In genomic region chr10:73131295-73131694, GRCh38 we compare ENCODE assay signal across 18 cellular contexts. TPM values are rescaled to one million over a fixed set of nuclear protein-coding genes. Genes with fewer than 3 reads are reported as not detected.
A peak's percentile ranks its signal among the peaks of the same experiment; 100 is the strongest.
DNase-seq lines count a peak whose midpoint lies in the region; ATAC-seq and TF ChIP-seq lines count a peak whose summit lies in the region.
"Had no signal": no experiment of that assay in that cellular context is flagged by ENCODE, and none has a peak within 500 bp of the region (broad histone marks: within the 10 kb centered on the region; RNA-seq: fewer than 3 reads in every experiment).

No MANE protein-coding gene starts in this region.

- no peak overlapping the region for H3K23ac ChIP-seq in IMR-90 (ENCODE audit: low read depth, low read length)

- no CpG with 5 or more reads among the region's 2 CpGs for WGBS in IMR-90 (ENCODE audit: extremely low coverage in 2 of 2, insufficient read length in 1 of 2), 2 experiments
- WGBS in tibial nerve, 2 donors, result 34 to 41% methylated on average over 2 of the region's 2 CpGs

- H3K4me1 Mint-ChIP-seq in activated CD4-positive, alpha-beta T cell treated with anti-CD3 and anti-CD28 coated beads, Interleukin-2, amount 10 ng/mL, durations not matched to agents 24 days and 14 days, result no peaks in the 10 kb centered on the region
- H3K4me1 Mint-ChIP-seq: CD8-positive, alpha-beta memory T cell; H9 had no signal

- H3K4me1 ChIP-seq in IMR-90 (ENCODE audit: control insufficient read depth, insufficient read depth, low read length) (0 out of 2 replicates have a peak, but pooled peaks cover 1% of the 10 kb centered on the region), RWPE2 (ENCODE audit: insufficient read depth, poor library complexity, severe bottlenecking) (peaks cover 7% of the 10 kb centered on the region), tibial nerve (no peaks in the 10 kb centered on the region)
- H3K4me1 ChIP-seq: psoas muscle, uterus had no signal

- no peak overlapping the region for H3K4me2 ChIP-seq in IMR-90 (ENCODE audit: low read depth, low read length)

- H3K56ac ChIP-seq in IMR-90 (ENCODE audit: extremely low read depth, insufficient read depth, low read length), result no peak overlapping the region

- no peak overlapping the region for H4K8ac ChIP-seq in IMR-90 (ENCODE audit: low read depth in 2 of 2, low read length in 2 of 2)

- dilution Hi-C loops in IMR-90 (cut with HindIII; ENCODE audit: low sequenced_read_pairs, unreplicated experiment), result no loop called here

- CTCF ChIA-PET in IMR-90 (lab: Yijun Ruan, JAX), result no interaction called here

- H3K79me1 ChIP-seq in IMR-90 (ENCODE audit: low read depth in 1 of 2, low read length in 2 of 2), result peaks cover 7 to 11% of the 10 kb centered on the region in 2 experiments; a peak in 3 of 4 replicates

- DNase-seq in IMR-90, result peak; percentile 4
- no peak for DNase-seq in RWPE2 (ENCODE audit: low spot score)
- peak; percentile 42 for DNase-seq in fibroblast of mammary gland (ENCODE audit: low read depth)
- DNase-seq in tibial nerve (ENCODE audit: low spot score in 2 of 2), result no peak
- DNase-seq in H4 (ENCODE audit: low spot score), result no peak
- DNase-seq in activated CD4-positive, alpha-beta T cell treated with anti-CD3 and anti-CD28 coated beads, Interleukin-2, amount 10 ng/mL, durations not matched to agents 24 days and 14 days, result no peak
- no peak for DNase-seq in COLO668 (lab: John Stamatoyannopoulos, UW; ENCODE audit: unreplicated experiment)
- DNase-seq: activated effector memory CD4-positive, alpha-beta T cell treated with Interleukin-2 at 50 U/mL for 16 hours; aorta; CD8-positive, alpha-beta memory T cell; H9; NCI-H526; psoas muscle; uterus had no signal

- TF ChIP-seq RAD21 in IMR-90 (IDR thresholded peaks at IDR 0.05; ENCODE audit: low read length), result no peak

- no peak overlapping the region for H2BK5ac ChIP-seq in IMR-90 (ENCODE audit: low read depth, low read length, poor library complexity, severe bottlenecking)

- no peak overlapping the region for H3K27ac Mint-ChIP-seq in activated CD4-positive, alpha-beta T cell treated with anti-CD3 and anti-CD28 coated beads, Interleukin-2, amount 10 ng/mL, durations not matched to agents 24 days and 14 days
- H3K27ac Mint-ChIP-seq: natural killer cell treated with Interleukin-12 subunit alpha and Interleukin-12 subunit beta and Interleukin-15 and Interleukin-18, amount 100 ng/mL, for 72 hours had no signal

- H4K91ac ChIP-seq in IMR-90 (ENCODE audit: insufficient read depth, low read depth, low read length), result no peak overlapping the region

- no peak overlapping the region for H2BK15ac ChIP-seq in IMR-90 (ENCODE audit: low read depth, low read length)

- no peak overlapping the region for H2AK9ac ChIP-seq in IMR-90 (replicated peaks; ENCODE audit: low read depth, low read length, poor library complexity)

- no peak overlapping the region for H3K9ac ChIP-seq in IMR-90 (ENCODE audit: low read depth, low read length)

- H3K36me3 ChIP-seq in IMR-90 (ENCODE audit: control insufficient read depth, insufficient read depth, low read length) (peaks cover 32% of the 10 kb centered on the region), RWPE2 (ENCODE audit: low read depth) (peaks cover 77% of the 10 kb centered on the region), tibial nerve (peaks cover 0 to 99% (median 0%) of the 10 kb centered on the region in 3 donors)
- H3K36me3 ChIP-seq: uterus had no signal

- H3K27me3 ChIP-seq in IMR-90 (ENCODE audit: control insufficient read depth, insufficient read depth, low read length) (no peaks in the 10 kb centered on the region), RWPE2 (ENCODE audit: insufficient read depth, poor library complexity, severe bottlenecking) (no peaks in the 10 kb centered on the region), tibial nerve (no peaks in the 10 kb centered on the region)
- H3K27me3 ChIP-seq: uterus had no signal

- intact Hi-C loops in IMR-90 (cut with micrococcal nuclease), result no loop called here
- intact Hi-C loops in activated CD4-positive, alpha-beta T cell treated with anti-CD3 and anti-CD28 coated beads, Interleukin-2, amount 10 ng/mL, durations not matched to agents 24 days and 14 days (cut with micrococcal nuclease), result no loop called here

- no peak overlapping the region for H3K14ac ChIP-seq in IMR-90 (replicated peaks; ENCODE audit: low read depth, low read length)

- H2BK20ac ChIP-seq in IMR-90 (ENCODE audit: low read depth, low read length), result no peak overlapping the region

- in situ Hi-C loops in IMR-90 (cut with MboI; ENCODE audit: low sequenced_read_pairs), result no loop called here

- H3K27me3 Mint-ChIP-seq in activated CD4-positive, alpha-beta T cell treated with anti-CD3 and anti-CD28 coated beads, Interleukin-2, amount 10 ng/mL, durations not matched to agents 24 days and 14 days, result no peaks in the 10 kb centered on the region
- H3K27me3 Mint-ChIP-seq: CD8-positive, alpha-beta memory T cell; memory B cell; natural killer cell treated with Interleukin-12 subunit alpha and Interleukin-12 subunit beta and Interleukin-15 and Interleukin-18, amount 100 ng/mL, for 72 hours had no signal

- no peak overlapping the region for H3K4ac ChIP-seq in IMR-90 (ENCODE audit: low read depth, low read length)

- H3K27ac ChIP-seq in 22Rv1 (peak overlapping the region; percentile 61), IMR-90 (ENCODE audit: insufficient read depth, low read length) (no peak overlapping the region), RWPE2 (ENCODE audit: poor library complexity, severe bottlenecking) (no peak overlapping the region), tibial nerve (no peak overlapping the region)
- H3K27ac ChIP-seq: psoas muscle had no signal

- peaks cover 53% of the 10 kb centered on the region for H3K36me3 Mint-ChIP-seq in activated CD4-positive, alpha-beta T cell treated with anti-CD3 and anti-CD28 coated beads, Interleukin-2, amount 10 ng/mL, durations not matched to agents 24 days and 14 days (ENCODE audit: low read depth)

- POLR2A ChIA-PET in IMR-90 (lab: Charles Lee; ENCODE audit: unreplicated experiment), result no interaction called here

- peaks cover 10% of the 10 kb centered on the region; the same call in 1 of the 2 replicates for H3K9me1 ChIP-seq in IMR-90 (ENCODE audit: insufficient read depth, low read length)

- TF ChIP-seq EP300 in tibial nerve (IDR thresholded peaks at IDR 0.05), result no peak

- no peak for TF ChIP-seq CTCF in 22Rv1 (IDR thresholded peaks at IDR 0.05)
- TF ChIP-seq CTCF in IMR-90 (conservative IDR thresholded peaks at IDR 0.05; ENCODE audit: low read depth, low read length), result no peak
- TF ChIP-seq CTCF in RWPE2 (IDR thresholded peaks at IDR 0.05; ENCODE audit: poor library complexity, severe bottlenecking), result no peak
- no peak for TF ChIP-seq CTCF in fibroblast of mammary gland (conservative IDR thresholded peaks at IDR 0.05; ENCODE audit: control insufficient read depth, insufficient read depth, low read depth, low read length)
- no peak for TF ChIP-seq CTCF in tibial nerve (IDR thresholded peaks at IDR 0.05)

- H2AK5ac ChIP-seq in IMR-90 (ENCODE audit: low read depth, low read length), result no peak overlapping the region

- H3K9me3 ChIP-seq in IMR-90 (ENCODE audit: control insufficient read depth, insufficient read depth, low read length), result no peaks in the 10 kb centered on the region
- peaks cover 4% of the 10 kb centered on the region for H3K9me3 ChIP-seq in RWPE2 (ENCODE audit: severe bottlenecking)
- H3K9me3 ChIP-seq in tibial nerve, result no peaks in the 10 kb centered on the region
- H3K9me3 ChIP-seq: psoas muscle, uterus had no signal

- no peak overlapping the region for H2BK120ac ChIP-seq in IMR-90 (ENCODE audit: low read depth, low read length)

- H4K20me1 ChIP-seq in IMR-90 (ENCODE audit: insufficient read depth, low read length), result no peaks in the 10 kb centered on the region

- TF ChIP-seq POLR2A in IMR-90 (IDR thresholded peaks at IDR 0.05; ENCODE audit: low read depth, low read length) (no peak), tibial nerve (IDR thresholded peaks at IDR 0.05) (no peak)

- no peaks in the 10 kb centered on the region for H3K9me3 Mint-ChIP-seq in activated CD4-positive, alpha-beta T cell treated with anti-CD3 and anti-CD28 coated beads, Interleukin-2, amount 10 ng/mL, durations not matched to agents 24 days and 14 days
- H3K9me3 Mint-ChIP-seq: CD8-positive, alpha-beta memory T cell; H9; memory B cell; natural killer cell treated with Interleukin-12 subunit alpha and Interleukin-12 subunit beta and Interleukin-15 and Interleukin-18, amount 100 ng/mL, for 72 hours had no signal

- no peak overlapping the region for H3K4me3 ChIP-seq in IMR-90 (ENCODE audit: insufficient read depth, low read depth, low read length)
- H3K4me3 ChIP-seq in RWPE2 (ENCODE audit: severe bottlenecking), result no peak overlapping the region
- no peak overlapping the region for H3K4me3 ChIP-seq in fibroblast of mammary gland (ENCODE audit: control insufficient read depth, low read depth, low read length)
- H3K4me3 ChIP-seq in tibial nerve, result no peak overlapping the region
- H3K4me3 ChIP-seq: psoas muscle, uterus had no signal

- no peak overlapping the region for H3K18ac ChIP-seq in IMR-90 (ENCODE audit: low read depth, low read length)

- BruUV-seq in IMR-90 (replicated peaks; lab: Mats Ljungman, UMichigan), result no TSS peak

- H3K4me3 Mint-ChIP-seq in activated CD4-positive, alpha-beta T cell treated with anti-CD3 and anti-CD28 coated beads, Interleukin-2, amount 10 ng/mL, durations not matched to agents 24 days and 14 days, result no peak overlapping the region
- H3K4me3 Mint-ChIP-seq: CD8-positive, alpha-beta memory T cell; H9; memory B cell; natural killer cell treated with Interleukin-12 subunit alpha and Interleukin-12 subunit beta and Interleukin-15 and Interleukin-18, amount 100 ng/mL, for 72 hours had no signal

- no peak overlapping the region for H2AFZ ChIP-seq in IMR-90 (replicated peaks; ENCODE audit: low read length, poor library complexity)

- no peak overlapping the region for H4K5ac ChIP-seq in IMR-90 (ENCODE audit: low read depth, low read length)

- ATAC-seq in IMR-90 (ENCODE audit: low read depth) (no peak), RWPE2 (ENCODE audit: low read depth) (peak; percentile 61)
- ATAC-seq: natural killer cell treated with Interleukin-12 subunit alpha and Interleukin-12 subunit beta and Interleukin-15 and Interleukin-18, amount 100 ng/mL, for 72 hours had no signal

RNA-seq across cellular contexts. Expression of gene NUDT13, which starts 21.0 kb away (rescaled TPM):
- total RNA-seq in IMR-90 (2012; rRNA removed), result 0.90 and 1.1 TPM in 2 replicates
- 1.3 and 1.7 TPM in 2 replicates for polyA plus RNA-seq in IMR-90 (2012; rRNA removed)
- 0.35 and 0.52 TPM in 2 replicates for polyA plus RNA-seq in IMR-90 (2012; cell fraction: cytosol; rRNA removed)
- 0.97 and 5.1 TPM in 2 replicates for polyA plus RNA-seq in IMR-90 (2012; cell fraction: nucleus; rRNA removed; ENCODE audit: low replicate concordance)
- 10 to 100 TPM in 1 of 4 donors, 1 to 10 TPM in 3; 1.2 to 10.5 (median 4.2) TPM for total RNA-seq in tibial nerve
- 1.1 and 2.0 TPM in 2 replicates for total RNA-seq in H4 (2014; rRNA removed; shearing (Covaris generic))
- total RNA-seq in activated CD4-positive, alpha-beta T cell treated with anti-CD3 and anti-CD28 coated beads, Interleukin-2, amount 10 ng/mL, durations not matched to agents 24 days and 14 days, result 0.80 and 0.91 TPM in 2 replicates
- total RNA-seq: G401 had no signal

RNA-seq across cellular contexts. Expression of gene P4HA1, which starts 34.6 kb away (rescaled TPM):
- total RNA-seq in IMR-90 (2012; rRNA removed) (241 and 376 TPM in 2 replicates), tibial nerve (10 to 100 TPM; 24.9 to 40.0 (median 30.1) TPM)
- 133 and 178 TPM in 2 replicates for polyA plus RNA-seq in IMR-90 (2012; rRNA removed)
- 23.4 and 30.4 TPM in 2 replicates for polyA plus RNA-seq in IMR-90 (2012; cell fraction: cytosol; rRNA removed)
- polyA plus RNA-seq in IMR-90 (2012; cell fraction: nucleus; rRNA removed; ENCODE audit: low replicate concordance), result 5.0 and 68.2 TPM in 2 replicates
- 105 and 109 TPM in 2 replicates for total RNA-seq in H4 (2014; rRNA removed; shearing (Covaris generic))
- 69.4 and 71.1 TPM in 2 replicates for total RNA-seq in activated CD4-positive, alpha-beta T cell treated with anti-CD3 and anti-CD28 coated beads, Interleukin-2, amount 10 ng/mL, durations not matched to agents 24 days and 14 days

RNA-seq across cellular contexts. Expression of gene ECD, which starts 36.5 kb away (rescaled TPM):
- total RNA-seq in IMR-90 (2012; rRNA removed) (32.8 and 36.9 TPM in 2 replicates), tibial nerve (10 to 100 TPM; 28.2 to 40.8 (median 29.7) TPM)
- polyA plus RNA-seq in IMR-90 (2012; rRNA removed), result 19.3 and 22.1 TPM in 2 replicates
- polyA plus RNA-seq in IMR-90 (2012; cell fraction: cytosol; rRNA removed), result 7.3 and 7.6 TPM in 2 replicates
- polyA plus RNA-seq in IMR-90 (2012; cell fraction: nucleus; rRNA removed; ENCODE audit: low replicate concordance), result 5.6 and 21.2 TPM in 2 replicates
- 41.1 and 49.9 TPM in 2 replicates for total RNA-seq in H4 (2014; rRNA removed; shearing (Covaris generic))
- total RNA-seq in activated CD4-positive, alpha-beta T cell treated with anti-CD3 and anti-CD28 coated beads, Interleukin-2, amount 10 ng/mL, durations not matched to agents 24 days and 14 days, result 38.5 and 40.7 TPM in 2 replicates

RNA-seq across cellular contexts. Expression of gene FAM149B1, which starts 36.6 kb away (rescaled TPM):
- 22.8 and 28.3 TPM in 2 replicates for total RNA-seq in IMR-90 (2012; rRNA removed)
- polyA plus RNA-seq in IMR-90 (2012; rRNA removed), result 18.2 and 21.7 TPM in 2 replicates
- polyA plus RNA-seq in IMR-90 (2012; cell fraction: cytosol; rRNA removed), result 7.8 and 13.5 TPM in 2 replicates
- 18.6 and 45.4 TPM in 2 replicates for polyA plus RNA-seq in IMR-90 (2012; cell fraction: nucleus; rRNA removed; ENCODE audit: low replicate concordance)
- total RNA-seq in tibial nerve, result 10 to 100 TPM; 11.0 to 27.1 (median 25.0) TPM
- total RNA-seq in H4 (2014; rRNA removed; shearing (Covaris generic)), result 6.8 and 11.6 TPM in 2 replicates
- total RNA-seq in activated CD4-positive, alpha-beta T cell treated with anti-CD3 and anti-CD28 coated beads, Interleukin-2, amount 10 ng/mL, durations not matched to agents 24 days and 14 days, result 10.5 and 11.5 TPM in 2 replicates

Comparison
In these comparisons a context has a peak if more than half of its experiments do, and no peak if none do; other contexts are left out.
1. DNase-seq: peak in IMR-90 (single experiment) and fibroblast of mammary gland (single experiment); none in RWPE2 (single experiment), tibial nerve (0 of 2), H4 (single experiment), activated CD4-positive, alpha-beta T cell treated with anti-CD3 and anti-CD28 coated beads, Interleukin-2, amount 10 ng/mL, durations not matched to agents 24 days and 14 days (single experiment) and COLO668 (single experiment).